In genomic region chr20:18585134-18585533, GRCh38 we compare ENCODE assay signal across 1 cellular context.
A peak's percentile ranks its signal among the peaks of the same experiment; 100 is the strongest.
TF ChIP-seq lines count a peak whose summit lies in the region.

No MANE protein-coding gene starts in this region.

TF ChIP-seq in HepG2, 621 proteins besides CTCF, POLR2A, EP300 and RAD21 (continues in another document):
- peak; percentile 75; the same call in 1 of the 2 replicates for TF ChIP-seq RNF219 (CRISPR knock-in tag; IDR thresholded peaks at IDR 0.05)
- no peak for TF ChIP-seq KDM6A (CRISPR knock-in tag; IDR thresholded peaks at IDR 0.05; ENCODE audit: low read depth)
- TF ChIP-seq ZZZ3 (CRISPR knock-in tag; IDR thresholded peaks at IDR 0.05; ENCODE audit: borderline replicate concordance): no peak
- peak; percentile 61 for TF ChIP-seq FOXA3 (CRISPR knock-in tag; IDR thresholded peaks at IDR 0.05)
- TF ChIP-seq HOMEZ (CRISPR knock-in tag; IDR thresholded peaks at IDR 0.05; ENCODE audit: low read depth): 0 out of 2 replicates have a peak, but pooled peaks have one; percentile 9
- peak; percentile 70 for TF ChIP-seq ELF1 (CRISPR knock-in tag; IDR thresholded peaks at IDR 0.05)
- peak; percentile 71 for TF ChIP-seq SAP130 (CRISPR knock-in tag; IDR thresholded peaks at IDR 0.05; ENCODE audit: low read depth)
- 0 out of 2 replicates have a peak, but pooled peaks have one; percentile 61 for TF ChIP-seq ZBTB25 (CRISPR knock-in tag; IDR thresholded peaks at IDR 0.05)
- TF ChIP-seq MZF1 (CRISPR knock-in tag; IDR thresholded peaks at IDR 0.05; ENCODE audit: borderline replicate concordance): no peak
- peak; percentile 94 for TF ChIP-seq CEBPB (IDR thresholded peaks at IDR 0.05; ENCODE audit: borderline replicate concordance, low read depth, low read length)
- TF ChIP-seq NR2C2 (CRISPR knock-in tag; IDR thresholded peaks at IDR 0.05; ENCODE audit: borderline replicate concordance): peak; percentile 36; the same call in 1 of the 2 replicates
- TF ChIP-seq HNF4A (CRISPR knock-in tag; IDR thresholded peaks at IDR 0.05): peak; percentile 32; the same call in 1 of the 2 replicates
- TF ChIP-seq WIZ (CRISPR knock-in tag; IDR thresholded peaks at IDR 0.05): no peak
- TF ChIP-seq ZNF644 (CRISPR knock-in tag; IDR thresholded peaks at IDR 0.05; ENCODE audit: low read depth): peak; percentile 93
- TF ChIP-seq KAT8 (CRISPR knock-in tag; IDR thresholded peaks at IDR 0.05): peak; percentile 63; the same call in 1 of the 2 replicates
- TF ChIP-seq POLR2G (IDR thresholded peaks at IDR 0.05; ENCODE audit: low read depth, low read length): peak; percentile 57
- no peak for TF ChIP-seq ZNF776 (CRISPR knock-in tag; IDR thresholded peaks at IDR 0.05)
- TF ChIP-seq NFKBIZ (CRISPR knock-in tag; IDR thresholded peaks at IDR 0.05): 0 out of 2 replicates have a peak, but pooled peaks have one; percentile 38
- peak; percentile 42; the same call in 1 of the 2 replicates for TF ChIP-seq NFYC (CRISPR knock-in tag; IDR thresholded peaks at IDR 0.05)
- no peak; the same call in 1 of the 2 replicates for TF ChIP-seq ZSCAN9 (CRISPR knock-in tag; IDR thresholded peaks at IDR 0.05; ENCODE audit: borderline replicate concordance)
- TF ChIP-seq SP2 (CRISPR knock-in tag; IDR thresholded peaks at IDR 0.05): peak; percentile 24; the same call in 1 of the 2 replicates
- peak; percentile 24; the same call in 1 of the 2 replicates for TF ChIP-seq MYPOP (CRISPR knock-in tag; IDR thresholded peaks at IDR 0.05)
- TF ChIP-seq FOXO1 (CRISPR knock-in tag; IDR thresholded peaks at IDR 0.05): no peak
- no peak for TF ChIP-seq SOX13 (IDR thresholded peaks at IDR 0.05)
- TF ChIP-seq SOX13 (CRISPR knock-in tag; conservative IDR thresholded peaks at IDR 0.05 in 1 of 2, IDR thresholded peaks at IDR 0.05 in 1 of 2): peak in 1 of 2 experiments; percentile 15; a peak in 1 of 4 replicates
- TF ChIP-seq FOXP4 (CRISPR knock-in tag; IDR thresholded peaks at IDR 0.05): no peak
- TF ChIP-seq PRDM4 (CRISPR knock-in tag; IDR thresholded peaks at IDR 0.05; ENCODE audit: borderline replicate concordance): no peak
- TF ChIP-seq DDIT3 (CRISPR knock-in tag; IDR thresholded peaks at IDR 0.05): peak; percentile 98
- 0 out of 2 replicates have a peak, but pooled peaks have one; percentile 21 for TF ChIP-seq NCOR1 (IDR thresholded peaks at IDR 0.05; ENCODE audit: borderline replicate concordance, low read length)
- TF ChIP-seq CBX5 (CRISPR knock-in tag; IDR thresholded peaks at IDR 0.05; ENCODE audit: borderline replicate concordance): peak; percentile 70; the same call in 1 of the 2 replicates
- TF ChIP-seq FOSL2 (CRISPR knock-in tag; IDR thresholded peaks at IDR 0.05): peak; percentile 82
- TF ChIP-seq ZNF160 (CRISPR knock-in tag; IDR thresholded peaks at IDR 0.05): no peak
- peak; percentile 86 for TF ChIP-seq ARID3A (IDR thresholded peaks at IDR 0.05; ENCODE audit: low read depth, low read length)
- 0 out of 2 replicates have a peak, but pooled peaks have one; percentile 13 for TF ChIP-seq ZNF614 (CRISPR knock-in tag; IDR thresholded peaks at IDR 0.05; ENCODE audit: borderline replicate concordance)
- TF ChIP-seq ZNF335 (CRISPR knock-in tag; IDR thresholded peaks at IDR 0.05): peak; percentile 32; the same call in 1 of the 2 replicates
- TF ChIP-seq ARID5B (CRISPR knock-in tag; IDR thresholded peaks at IDR 0.05): peak; percentile 42; the same call in 1 of the 2 replicates
- peak; percentile 99 for TF ChIP-seq ELF3 (CRISPR knock-in tag; IDR thresholded peaks at IDR 0.05)
- no peak for TF ChIP-seq SOX6 (IDR thresholded peaks at IDR 0.05)
- peak; percentile 39 for TF ChIP-seq SOX6 (CRISPR knock-in tag; IDR thresholded peaks at IDR 0.05)
- TF ChIP-seq TFE3 (CRISPR knock-in tag; IDR thresholded peaks at IDR 0.05): 0 out of 2 replicates have a peak, but pooled peaks have one; percentile 38
- peak; percentile 82 to 100 for TF ChIP-seq ATF4 (CRISPR knock-in tag; IDR thresholded peaks at IDR 0.05)
- peak; percentile 85 for TF ChIP-seq RARA (CRISPR knock-in tag; IDR thresholded peaks at IDR 0.05)
- TF ChIP-seq ZNF605 (CRISPR knock-in tag; IDR thresholded peaks at IDR 0.05): no peak
